8 cellular contexts compared by ENCODE assay signal in the genomic region with DNA sequence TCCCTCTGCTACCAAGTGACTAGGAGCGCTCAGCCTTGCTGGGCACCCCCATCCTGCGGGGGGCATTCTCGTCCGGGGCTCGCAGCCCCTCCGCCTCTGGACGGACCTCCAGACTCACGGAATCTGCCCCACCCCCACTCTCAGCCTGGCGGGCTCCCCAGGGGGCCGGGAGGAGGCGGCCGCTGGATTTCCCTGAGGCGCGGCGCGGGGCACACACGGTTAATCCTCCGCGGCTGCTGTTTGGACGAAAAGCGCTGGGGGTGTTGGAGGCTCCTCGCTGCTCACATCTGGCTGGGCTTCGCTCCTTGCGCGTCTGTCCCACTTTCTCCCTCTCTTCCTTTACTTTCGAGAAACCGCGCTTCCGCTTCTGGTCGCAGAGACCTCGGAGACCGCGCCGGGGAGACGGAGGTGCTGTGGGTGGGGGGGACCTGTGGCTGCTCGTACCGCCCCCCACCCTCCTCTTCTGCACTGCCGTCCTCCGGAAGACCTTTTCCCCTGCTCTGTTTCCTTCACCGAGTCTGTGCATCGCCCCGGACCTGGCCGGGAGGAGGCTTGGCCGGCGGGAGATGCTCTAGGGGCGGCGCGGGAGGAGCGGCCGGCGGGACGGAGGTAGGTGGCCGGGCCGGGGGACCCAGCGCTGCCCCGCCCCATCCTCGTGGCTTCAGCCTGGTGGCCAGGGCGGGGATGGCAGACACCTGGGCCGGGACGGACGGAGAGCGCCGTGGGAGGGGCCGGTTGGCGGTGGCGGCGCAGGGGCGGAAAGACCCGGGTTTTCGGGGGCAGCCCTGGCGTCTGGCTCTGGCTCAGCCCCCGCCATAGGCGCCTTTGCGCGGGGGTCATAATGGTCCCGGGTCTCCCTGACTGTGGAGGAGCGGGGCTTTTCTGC. TPM values are rescaled to one million over a fixed set of nuclear protein-coding genes. Genes with fewer than 3 reads are reported as not detected.
A peak's percentile ranks its signal among the peaks of the same experiment; 100 is the strongest.
DNase-seq lines count a peak whose midpoint lies in the region; ATAC-seq and TF ChIP-seq lines count a peak whose summit lies in the region.

A gene with protein sequence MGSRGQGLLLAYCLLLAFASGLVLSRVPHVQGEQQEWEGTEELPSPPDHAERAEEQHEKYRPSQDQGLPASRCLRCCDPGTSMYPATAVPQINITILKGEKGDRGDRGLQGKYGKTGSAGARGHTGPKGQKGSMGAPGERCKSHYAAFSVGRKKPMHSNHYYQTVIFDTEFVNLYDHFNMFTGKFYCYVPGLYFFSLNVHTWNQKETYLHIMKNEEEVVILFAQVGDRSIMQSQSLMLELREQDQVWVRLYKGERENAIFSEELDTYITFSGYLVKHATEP (plus strand): TSS at position 284 of the 886 bp plus-strand sequence. CDS start 19,800 bp downstream, outside the sequence.

- peaks cover 49% of the 10 kb centered on the region for H3K27me3 Mint-ChIP-seq in activated T-cell treated with anti-CD3 and anti-CD28 coated beads, Interleukin-2, amount 50 U/mL, for 24 hours
- peaks cover 91% of the 10 kb centered on the region for H3K27me3 Mint-ChIP-seq in neural crest cell (ENCODE audit: low read depth)

- H3K27ac ChIP-seq in HUES64 (ENCODE audit: low read depth, low read length), result no peak within 1 kb of the TSS

- TF ChIP-seq CTCF in BJ (IDR thresholded peaks at IDR 0.05; ENCODE audit: insufficient read depth, low read depth, low read length) (peak; percentile 18; the same call in 1 of the 2 replicates), fibroblast of the aortic adventitia (IDR thresholded peaks at IDR 0.05; ENCODE audit: insufficient read depth, low read length) (peak; percentile 36), neural crest cell (conservative IDR thresholded peaks at IDR 0.05) (peak; percentile 65)

- POLR2A ChIA-PET in BJ (lab: Charles Lee), result no interaction called here

- ATAC-seq in HG03025 (IDR thresholded peaks at IDR 0.05; ENCODE audit: low FRiP score, unreplicated experiment) (no peak), HG02759 (IDR thresholded peaks at IDR 0.05; ENCODE audit: unreplicated experiment) (no peak)

- H3K9me3 ChIP-seq in HUES64 (ENCODE audit: insufficient read depth, low read depth, low read length), result no peaks in the 10 kb centered on the region

- H3K36me3 Mint-ChIP-seq in activated T-cell treated with anti-CD3 and anti-CD28 coated beads, Interleukin-2, amount 50 U/mL, for 24 hours (ENCODE audit: low read depth), result no peaks in the 10 kb centered on the region
- no peaks in the 10 kb centered on the region for H3K36me3 Mint-ChIP-seq in neural crest cell (ENCODE audit: low read depth)

- CTCF ChIA-PET in BJ (lab: Yijun Ruan, JAX), result interaction anchor here (1.2 to 11.5 kb wide), 2 partner anchors 18 to 369 kb away, joined by 3 to 120 read pairs; no protein-coding TSS in a partner anchor

- peaks cover 8% of the 10 kb centered on the region; the same call in 1 of the 2 replicates for H3K4me1 ChIP-seq in HUES64 (ENCODE audit: insufficient read depth, low read length)

- peak within 1 kb of the TSS; percentile 20 for H3K27ac Mint-ChIP-seq in activated T-cell treated with anti-CD3 and anti-CD28 coated beads, Interleukin-2, amount 50 U/mL, for 24 hours
- no peak within 1 kb of the TSS for H3K27ac Mint-ChIP-seq in neural crest cell (ENCODE audit: unreplicated experiment)

- H3K4me1 Mint-ChIP-seq in activated T-cell treated with anti-CD3 and anti-CD28 coated beads, Interleukin-2, amount 50 U/mL, for 24 hours (ENCODE audit: low read depth), result peaks cover 8% of the 10 kb centered on the region
- H3K4me1 Mint-ChIP-seq in neural crest cell, result peaks cover 21% of the 10 kb centered on the region

- H3K27me3 ChIP-seq in BJ (ENCODE audit: control insufficient read depth, insufficient read depth, low read length) (no peaks in the 10 kb centered on the region), HUES64 (ENCODE audit: insufficient read depth, low read length) (peaks cover 88% of the 10 kb centered on the region)

- H3K4me3 ChIP-seq in BJ (ENCODE audit: low read depth, low read length) (peak within 1 kb of the TSS; percentile 82), HUES64 (ENCODE audit: low read length) (peak within 1 kb of the TSS; percentile 66), fibroblast of the aortic adventitia (ENCODE audit: low read depth, low read length) (peak within 1 kb of the TSS; percentile 73)

- H3K36me3 ChIP-seq in BJ (ENCODE audit: control insufficient read depth, insufficient read depth, low read length) (no peaks in the 10 kb centered on the region), HUES64 (ENCODE audit: insufficient read depth, low read length) (no peaks in the 10 kb centered on the region)

- DNase-seq in BJ (ENCODE audit: low read depth) (no peak), fibroblast of the aortic adventitia (ENCODE audit: low read depth) (peak; percentile 62), neural crest cell (ENCODE audit: low read depth, low spot score) (peak; percentile 36), NCI-H2029 (lab: John Stamatoyannopoulos, UW) (no peak)
- peak; percentile 55 for DNase-seq in activated T-cell treated with anti-CD3 and anti-CD28 coated beads, Interleukin-2, amount 50 U/mL, for 24 hours

- 1% methylated on average over 65 of the region's 77 CpGs for WGBS in HUES64

- H3K9me3 Mint-ChIP-seq in activated T-cell treated with anti-CD3 and anti-CD28 coated beads, Interleukin-2, amount 50 U/mL, for 24 hours, result no peaks in the 10 kb centered on the region
- no peaks in the 10 kb centered on the region for H3K9me3 Mint-ChIP-seq in neural crest cell

- H3K4me3 Mint-ChIP-seq in activated T-cell treated with anti-CD3 and anti-CD28 coated beads, Interleukin-2, amount 50 U/mL, for 24 hours, result peak within 1 kb of the TSS; percentile 79
- H3K4me3 Mint-ChIP-seq in neural crest cell, result peak within 1 kb of the TSS; percentile 91

- 0 out of 2 replicates have a peak within 1 kb of the TSS, but pooled peaks have one; percentile 43 for H3K9ac ChIP-seq in HUES64 (ENCODE audit: low read depth, low read length)

RNA-seq across cellular contexts. Expression of the gene that starts here (rescaled TPM):
- 13.8 and 20.7 TPM in 2 replicates for polyA plus RNA-seq in BJ (2011; rRNA removed)
- 9.7 and 21.8 TPM in 2 replicates for polyA minus RNA-seq in BJ (2011; rRNA and poly(A)+ RNA removed)
- polyA plus RNA-seq in HUES64 (2013, experiment 1 of 2), result 1.1 TPM
- 0.89 TPM for polyA plus RNA-seq in HUES64 (2013, experiment 2 of 2)
- total RNA-seq in fibroblast of the aortic adventitia (ENCODE audit: low replicate concordance), result 42.1 and 44.3 TPM in 2 replicates
- 0.89 and 1.0 TPM in 2 replicates for total RNA-seq in neural crest cell

Comparison
In these comparisons a context has a peak if more than half of its experiments do, and no peak if none do; other contexts are left out.
1. RNA of the gene that starts here (total RNA-seq): 42.1 to 44.3 TPM in fibroblast of the aortic adventitia; 0.89 to 1.0 TPM in neural crest cell; every median in the first group is over 10 times any median in the second.
2. DNase-seq: peak in activated T-cell treated with anti-CD3 and anti-CD28 coated beads, Interleukin-2, amount 50 U/mL, for 24 hours (single experiment), fibroblast of the aortic adventitia (single experiment) and neural crest cell (single experiment); none in BJ (single experiment) and NCI-H2029 (single experiment).
3. Peak in every context shown above with its lines, with median percentiles within 50 percentile points of each other: H3K4me3 ChIP-seq and CTCF ChIP-seq.